In the genomic region with DNA sequence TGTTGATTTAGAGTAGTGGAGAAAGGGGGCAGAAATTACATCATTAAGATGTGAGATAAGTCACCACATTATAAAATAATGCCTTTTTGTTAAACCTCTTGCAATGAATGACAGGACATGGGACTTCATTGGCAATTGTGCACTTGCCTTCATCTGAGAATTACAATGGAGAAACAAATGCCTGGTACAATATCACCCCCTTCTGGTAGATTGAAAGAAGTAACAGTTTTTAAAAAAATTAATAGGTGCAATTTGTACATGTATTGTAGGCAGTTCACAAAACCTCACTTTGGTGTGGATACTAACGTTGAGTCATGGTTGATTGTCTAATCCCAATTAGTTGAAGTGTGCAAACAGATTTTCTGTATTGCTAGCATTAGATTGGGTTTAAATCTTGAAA, we compare ENCODE assay signal across 8 cellular contexts. TPM values are rescaled to one million over a fixed set of nuclear protein-coding genes. Genes with fewer than 3 reads are reported as not detected.
DNase-seq lines count a peak whose midpoint lies in the region; ATAC-seq and TF ChIP-seq lines count a peak whose summit lies in the region.

No MANE protein-coding gene starts in this region.

- H3K4me2 ChIP-seq in HCT116 (ENCODE audit: low read length): no peak overlapping the region

- no peaks in the 10 kb centered on the region for H3K27me3 ChIP-seq in HCT116 (ENCODE audit: insufficient read depth, low read length)
- no peaks in the 10 kb centered on the region for H3K27me3 ChIP-seq in gastrocnemius medialis

- H3K27ac ChIP-seq in HCT116 (ENCODE audit: low read depth, low read length) (no peak overlapping the region), gastrocnemius medialis (peak overlapping the region in 1 of 4 donors; percentile 48)

- no peaks in the 10 kb centered on the region for H3K36me3 Mint-ChIP-seq in activated T-helper 17 cell treated with anti-CD3 and anti-CD28 coated beads, Interleukin-2, amount 50 U/mL, for 72 hours (ENCODE audit: low read depth)

- H3K9me2 ChIP-seq in HCT116 (ENCODE audit: insufficient read depth): no peaks in the 10 kb centered on the region

- in situ Hi-C loops in gastrocnemius medialis (cut with MboI; ENCODE audit: low sequenced_read_pairs in 4 of 4): loop anchor here in 2 of 4 donors (5.0 to 10.0 kb wide), 2 partner anchors 58 to 116 kb away; no protein-coding TSS in a partner anchor

- RAD21 ChIA-PET in HCT116 (lab: Charles Lee; ENCODE audit: low non-redundant PET in 1 of 2, low total read pairs in 2 of 2, uncharacterized antibody in 2 of 2, unreplicated experiment in 2 of 2): no interaction called here

- ATAC-seq in HCT116 (peak; percentile 80), left cardiac atrium (peak; percentile 61 to 67), gastrocnemius medialis (peak; percentile 66 to 68), GM18505 (IDR thresholded peaks at IDR 0.05; ENCODE audit: unreplicated experiment) (no peak), GM19455 (IDR thresholded peaks at IDR 0.05; ENCODE audit: unreplicated experiment) (no peak)
- peak; percentile 34 for ATAC-seq in activated T-helper 17 cell treated with anti-CD3 and anti-CD28 coated beads, Interleukin-2, amount 50 U/mL, for 72 hours (replicated peaks)

- CTCF ChIA-PET in HCT116 (lab: Charles Lee): interaction anchor here (0.7 to 1.6 kb wide), 4 partner anchors 8 to 127 kb away, joined by 3 to 8 read pairs (median 4); no protein-coding TSS in a partner anchor

- peak; percentile 91 for TF ChIP-seq RAD21 in HCT116 (IDR thresholded peaks at IDR 0.05; ENCODE audit: low read depth)

- DNase-seq in Daoy (ENCODE audit: low read depth): peak; percentile 57
- peak; percentile 51 for DNase-seq in HCT116 (ENCODE audit: low read depth, low spot score)
- DNase-seq in NCI-H446 (lab: John Stamatoyannopoulos, UW): peak; percentile 13 to 62
- DNase-seq in left cardiac atrium: no peak
- no peak for DNase-seq in gastrocnemius medialis

- peaks cover 30% of the 10 kb centered on the region for H3K4me1 Mint-ChIP-seq in activated T-helper 17 cell treated with anti-CD3 and anti-CD28 coated beads, Interleukin-2, amount 50 U/mL, for 72 hours

- H3K27ac Mint-ChIP-seq in activated T-helper 17 cell treated with anti-CD3 and anti-CD28 coated beads, Interleukin-2, amount 50 U/mL, for 72 hours: peak overlapping the region; percentile 85

- H3K9me3 ChIP-seq in HCT116 (ENCODE audit: control insufficient read depth in 1 of 2, insufficient read depth in 1 of 2, low read depth in 1 of 2, low read length in 2 of 2) (no peaks in the 10 kb centered on the region), gastrocnemius medialis (no peaks in the 10 kb centered on the region)

- TF ChIP-seq POLR2A in HCT116 (IDR thresholded peaks at IDR 0.05; ENCODE audit: borderline replicate concordance, extremely low read depth, insufficient read depth, insufficient read length) (no peak), gastrocnemius medialis (IDR thresholded peaks at IDR 0.05) (no peak), GM18505 (IDR thresholded peaks at IDR 0.05; ENCODE audit: borderline replicate concordance, extremely low read depth, insufficient read depth, insufficient read length) (no peak)

- H3K4me3 Mint-ChIP-seq in activated T-helper 17 cell treated with anti-CD3 and anti-CD28 coated beads, Interleukin-2, amount 50 U/mL, for 72 hours: peak overlapping the region; percentile 57

- H3K79me2 ChIP-seq in HCT116 (ENCODE audit: insufficient read depth, low read length): no peaks in the 10 kb centered on the region

- POLR2A ChIA-PET in HCT116 (lab: Charles Lee): no interaction called here

- H3K27me3 Mint-ChIP-seq in activated T-helper 17 cell treated with anti-CD3 and anti-CD28 coated beads, Interleukin-2, amount 50 U/mL, for 72 hours: no peaks in the 10 kb centered on the region

- H4K20me1 ChIP-seq in HCT116 (ENCODE audit: insufficient read depth): no peaks in the 10 kb centered on the region

- H3K9ac ChIP-seq in HCT116 (ENCODE audit: low read length): no peak overlapping the region

- no peaks in the 10 kb centered on the region for H3K9me3 Mint-ChIP-seq in activated T-helper 17 cell treated with anti-CD3 and anti-CD28 coated beads, Interleukin-2, amount 50 U/mL, for 72 hours

- H3K36me3 ChIP-seq in HCT116 (ENCODE audit: control insufficient read depth in 1 of 2, insufficient read depth in 2 of 2, low read length in 2 of 2) (no peaks in the 10 kb centered on the region), gastrocnemius medialis (no peaks in the 10 kb centered on the region)

- no TSS peak for BruUV-seq in HCT116 (replicated peaks; lab: Mats Ljungman, UMichigan)

- H3K4me1 ChIP-seq in HCT116 (ENCODE audit: control insufficient read depth in 1 of 2, insufficient read depth in 2 of 2, low read length in 2 of 2) (no peaks in the 10 kb centered on the region), gastrocnemius medialis (no peaks in the 10 kb centered on the region)

- peak; percentile 49 to 85 (median 72) for TF ChIP-seq CTCF in HCT116 (IDR thresholded peaks at IDR 0.05 in 2 of 3, conservative IDR thresholded peaks at IDR 0.05 in 1 of 3; ENCODE audit: borderline replicate concordance in 1 of 3, insufficient read depth in 1 of 3, low read depth in 2 of 3, low read length in 2 of 3)
- TF ChIP-seq CTCF in gastrocnemius medialis (IDR thresholded peaks at IDR 0.05 in 4 of 5, conservative IDR thresholded peaks at IDR 0.05 in 1 of 5): peak; percentile 66 to 82 (median 72)

- no peak overlapping the region for H2AFZ ChIP-seq in HCT116 (ENCODE audit: low read depth, low read length, poor library complexity, severe bottlenecking)

- intact Hi-C loops in HCT116 (cut with micrococcal nuclease): loop anchor here (1.0 to 10.0 kb wide), 5 partner anchors 55 to 496 kb away; no protein-coding TSS in a partner anchor
- intact Hi-C loops in left cardiac atrium (cut with DNase I): loop anchor here (1.0 to 5.0 kb wide), 4 partner anchors 56 to 116 kb away; no protein-coding TSS in a partner anchor
- intact Hi-C loops in gastrocnemius medialis (cut with DNase I; ENCODE audit: low total_unique reads): loop anchor here (1.0 kb wide), 2 partner anchors 57 to 115 kb away; no protein-coding TSS in a partner anchor

- H3K4me3 ChIP-seq in HCT116 (replicated peaks in 1 of 2; ENCODE audit: low read depth in 1 of 2, low read length in 2 of 2): no peak overlapping the region
- H3K4me3 ChIP-seq in gastrocnemius medialis: no peak overlapping the region

TF ChIP-seq in HCT116, 20 proteins besides CTCF, POLR2A, EP300 and RAD21 (continues in another document):
- TF ChIP-seq, protein P1, sequence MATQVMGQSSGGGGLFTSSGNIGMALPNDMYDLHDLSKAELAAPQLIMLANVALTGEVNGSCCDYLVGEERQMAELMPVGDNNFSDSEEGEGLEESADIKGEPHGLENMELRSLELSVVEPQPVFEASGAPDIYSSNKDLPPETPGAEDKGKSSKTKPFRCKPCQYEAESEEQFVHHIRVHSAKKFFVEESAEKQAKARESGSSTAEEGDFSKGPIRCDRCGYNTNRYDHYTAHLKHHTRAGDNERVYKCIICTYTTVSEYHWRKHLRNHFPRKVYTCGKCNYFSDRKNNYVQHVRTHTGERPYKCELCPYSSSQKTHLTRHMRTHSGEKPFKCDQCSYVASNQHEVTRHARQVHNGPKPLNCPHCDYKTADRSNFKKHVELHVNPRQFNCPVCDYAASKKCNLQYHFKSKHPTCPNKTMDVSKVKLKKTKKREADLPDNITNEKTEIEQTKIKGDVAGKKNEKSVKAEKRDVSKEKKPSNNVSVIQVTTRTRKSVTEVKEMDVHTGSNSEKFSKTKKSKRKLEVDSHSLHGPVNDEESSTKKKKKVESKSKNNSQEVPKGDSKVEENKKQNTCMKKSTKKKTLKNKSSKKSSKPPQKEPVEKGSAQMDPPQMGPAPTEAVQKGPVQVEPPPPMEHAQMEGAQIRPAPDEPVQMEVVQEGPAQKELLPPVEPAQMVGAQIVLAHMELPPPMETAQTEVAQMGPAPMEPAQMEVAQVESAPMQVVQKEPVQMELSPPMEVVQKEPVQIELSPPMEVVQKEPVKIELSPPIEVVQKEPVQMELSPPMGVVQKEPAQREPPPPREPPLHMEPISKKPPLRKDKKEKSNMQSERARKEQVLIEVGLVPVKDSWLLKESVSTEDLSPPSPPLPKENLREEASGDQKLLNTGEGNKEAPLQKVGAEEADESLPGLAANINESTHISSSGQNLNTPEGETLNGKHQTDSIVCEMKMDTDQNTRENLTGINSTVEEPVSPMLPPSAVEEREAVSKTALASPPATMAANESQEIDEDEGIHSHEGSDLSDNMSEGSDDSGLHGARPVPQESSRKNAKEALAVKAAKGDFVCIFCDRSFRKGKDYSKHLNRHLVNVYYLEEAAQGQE (IDR thresholded peaks at IDR 0.05; ENCODE audit: low read depth): no peak
- TF ChIP-seq SP1 (IDR thresholded peaks at IDR 0.05; ENCODE audit: low read depth): no peak
- TF ChIP-seq EGR1 (IDR thresholded peaks at IDR 0.05; ENCODE audit: low read depth): no peak
- TF ChIP-seq, protein P2, sequence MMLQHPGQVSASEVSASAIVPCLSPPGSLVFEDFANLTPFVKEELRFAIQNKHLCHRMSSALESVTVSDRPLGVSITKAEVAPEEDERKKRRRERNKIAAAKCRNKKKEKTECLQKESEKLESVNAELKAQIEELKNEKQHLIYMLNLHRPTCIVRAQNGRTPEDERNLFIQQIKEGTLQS (IDR thresholded peaks at IDR 0.05): no peak
- no peak for TF ChIP-seq YY1 (IDR thresholded peaks at IDR 0.05; ENCODE audit: extremely low read depth, insufficient replicate concordance, low read depth, low read length)
- TF ChIP-seq CBX3 (IDR thresholded peaks at IDR 0.05; ENCODE audit: low read depth): no peak
- TF ChIP-seq ZFX (IDR thresholded peaks at IDR 0.05): no peak
- TF ChIP-seq FOSL1 (IDR thresholded peaks at IDR 0.05; ENCODE audit: low read depth): no peak

RNA-seq across cellular contexts. Expression of a gene that starts 4.6 kb away (rescaled TPM):
- not detected in 2 replicates for total RNA-seq in Daoy (2014; rRNA removed; shearing (Covaris generic))
- total RNA-seq in HCT116 (2021; ENCODE audit: unreplicated experiment) (not detected), left cardiac atrium (1 to 10 TPM; 1.5 to 4.5 TPM), gastrocnemius medialis (1 to 10 TPM; 3.3 to 5.2 (median 3.8) TPM)
- polyA plus RNA-seq in HCT116 (2012): not detected in 2 replicates
- 1 to 10 TPM in 1 of 2 donors, under 1 TPM in 1; 0.90 to 1.3 TPM for total RNA-seq in activated T-helper 17 cell treated with anti-CD3 and anti-CD28 coated beads, Interleukin-2, amount 50 U/mL, for 72 hours

RNA-seq across cellular contexts. Expression of a gene that starts 33.7 kb away (rescaled TPM):
- total RNA-seq in Daoy (2014; rRNA removed; shearing (Covaris generic)): 0.40 and 0.77 TPM in 2 replicates
- 3.8 TPM for total RNA-seq in HCT116 (2021; ENCODE audit: unreplicated experiment)
- polyA plus RNA-seq in HCT116 (2012): 6.0 and 6.6 TPM in 2 replicates
- total RNA-seq in activated T-helper 17 cell treated with anti-CD3 and anti-CD28 coated beads, Interleukin-2, amount 50 U/mL, for 72 hours: 1 to 10 TPM; 3.2 to 5.0 TPM
- not detected for total RNA-seq in left cardiac atrium
- not detected for total RNA-seq in gastrocnemius medialis

RNA-seq across cellular contexts. Expression of a gene that starts 46.4 kb away (rescaled TPM):
- not detected in 2 replicates for total RNA-seq in Daoy (2014; rRNA removed; shearing (Covaris generic))
- total RNA-seq in HCT116 (2021; ENCODE audit: unreplicated experiment): not detected
- polyA plus RNA-seq in HCT116 (2012): not detected in 2 replicates
- total RNA-seq in activated T-helper 17 cell treated with anti-CD3 and anti-CD28 coated beads, Interleukin-2, amount 50 U/mL, for 72 hours: not detected
- 1 to 10 TPM; 1.0 to 2.5 TPM for total RNA-seq in left cardiac atrium
- total RNA-seq in gastrocnemius medialis: 1 to 10 TPM in 1 of 4 donors, under 1 TPM in 3; 0.12 to 1.2 (median 0.30) TPM

Comparison
In these comparisons a context has a peak if more than half of its experiments do, and no peak if none do; other contexts are left out.
1. DNase-seq: peak in Daoy (single experiment), HCT116 (single experiment) and NCI-H446 (2 of 2); none in left cardiac atrium (single experiment) and gastrocnemius medialis (0 of 2).
2. ATAC-seq: peak in HCT116 (single experiment), activated T-helper 17 cell treated with anti-CD3 and anti-CD28 coated beads, Interleukin-2, amount 50 U/mL, for 72 hours (single experiment), left cardiac atrium (2 of 2) and gastrocnemius medialis (2 of 2); none in GM18505 (single experiment) and GM19455 (single experiment).